ENCODE assay signal across 1 cellular context in genomic region chr3:9352917-9353823, GRCh38.
TF ChIP-seq lines count a peak whose summit lies in the region.

No MANE protein-coding gene starts in this region.

TF ChIP-seq in liver, 16 proteins besides CTCF, POLR2A, EP300 and RAD21 (continued from another document):
- TF ChIP-seq RXRA (IDR thresholded peaks at IDR 0.05) (peak; percentile 93 to 95), EGR1 (IDR thresholded peaks at IDR 0.05; ENCODE audit: low read depth in 2 of 2) (peak; percentile 18 to 66), NR2F2 (IDR thresholded peaks at IDR 0.05) (peak; percentile 86), JUND (IDR thresholded peaks at IDR 0.05) (peak; percentile 32 to 74), HNF4G (IDR thresholded peaks at IDR 0.05) (peak; percentile 82), FOXA1 (IDR thresholded peaks at IDR 0.05) (peak; percentile 99), TAF1 (conservative IDR thresholded peaks at IDR 0.05) (no peak), ATF3 (IDR thresholded peaks at IDR 0.05) (no peak)
